In the genomic region with DNA sequence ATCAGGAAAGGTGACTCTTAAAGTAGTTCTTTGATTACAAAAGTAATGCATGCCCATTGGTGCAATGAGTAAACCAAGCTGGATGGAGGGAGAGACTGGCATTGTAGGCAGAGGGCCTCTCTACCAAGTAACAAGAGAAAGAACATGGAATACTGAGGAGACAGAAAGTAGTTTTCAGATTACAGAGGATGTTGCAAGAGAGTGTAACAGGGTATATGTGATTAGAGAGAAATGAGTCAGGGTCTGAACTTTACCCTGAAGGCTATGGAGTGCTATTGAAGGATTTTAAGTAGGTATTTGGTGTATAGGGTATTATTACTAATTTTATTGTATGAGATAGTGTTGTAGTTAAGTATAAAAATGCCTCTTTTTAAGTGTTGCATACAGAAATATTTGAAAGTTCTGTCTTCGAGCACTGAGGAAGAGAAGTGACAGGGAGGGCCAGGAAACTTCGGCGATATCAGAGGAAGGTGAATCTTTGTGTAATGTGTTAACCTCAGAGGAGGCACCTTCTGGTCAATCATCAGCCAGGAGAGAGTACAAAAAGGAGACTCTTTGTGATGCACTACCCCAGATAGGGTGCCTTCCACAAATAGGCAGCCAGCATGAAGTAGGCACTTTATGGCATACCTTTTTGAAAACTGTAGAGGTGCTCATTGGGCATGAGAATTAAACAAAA, we compare ENCODE assay signal across 1 cellular context.
TF ChIP-seq lines count a peak whose summit lies in the region.

No MANE protein-coding gene starts in this region.

TF ChIP-seq in HepG2, 621 proteins besides CTCF, POLR2A, EP300 and RAD21 (continued from another document):
- TF ChIP-seq, protein P1, sequence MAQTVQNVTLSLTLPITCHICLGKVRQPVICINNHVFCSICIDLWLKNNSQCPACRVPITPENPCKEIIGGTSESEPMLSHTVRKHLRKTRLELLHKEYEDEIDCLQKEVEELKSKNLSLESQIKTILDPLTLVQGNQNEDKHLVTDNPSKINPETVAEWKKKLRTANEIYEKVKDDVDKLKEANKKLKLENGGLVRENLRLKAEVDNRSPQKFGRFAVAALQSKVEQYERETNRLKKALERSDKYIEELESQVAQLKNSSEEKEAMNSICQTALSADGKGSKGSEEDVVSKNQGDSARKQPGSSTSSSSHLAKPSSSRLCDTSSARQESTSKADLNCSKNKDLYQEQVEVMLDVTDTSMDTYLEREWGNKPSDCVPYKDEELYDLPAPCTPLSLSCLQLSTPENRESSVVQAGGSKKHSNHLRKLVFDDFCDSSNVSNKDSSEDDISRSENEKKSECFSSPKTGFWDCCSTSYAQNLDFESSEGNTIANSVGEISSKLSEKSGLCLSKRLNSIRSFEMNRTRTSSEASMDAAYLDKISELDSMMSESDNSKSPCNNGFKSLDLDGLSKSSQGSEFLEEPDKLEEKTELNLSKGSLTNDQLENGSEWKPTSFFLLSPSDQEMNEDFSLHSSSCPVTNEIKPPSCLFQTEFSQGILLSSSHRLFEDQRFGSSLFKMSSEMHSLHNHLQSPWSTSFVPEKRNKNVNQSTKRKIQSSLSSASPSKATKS (CRISPR knock-in tag; IDR thresholded peaks at IDR 0.05): no peak
- TF ChIP-seq, protein P2, sequence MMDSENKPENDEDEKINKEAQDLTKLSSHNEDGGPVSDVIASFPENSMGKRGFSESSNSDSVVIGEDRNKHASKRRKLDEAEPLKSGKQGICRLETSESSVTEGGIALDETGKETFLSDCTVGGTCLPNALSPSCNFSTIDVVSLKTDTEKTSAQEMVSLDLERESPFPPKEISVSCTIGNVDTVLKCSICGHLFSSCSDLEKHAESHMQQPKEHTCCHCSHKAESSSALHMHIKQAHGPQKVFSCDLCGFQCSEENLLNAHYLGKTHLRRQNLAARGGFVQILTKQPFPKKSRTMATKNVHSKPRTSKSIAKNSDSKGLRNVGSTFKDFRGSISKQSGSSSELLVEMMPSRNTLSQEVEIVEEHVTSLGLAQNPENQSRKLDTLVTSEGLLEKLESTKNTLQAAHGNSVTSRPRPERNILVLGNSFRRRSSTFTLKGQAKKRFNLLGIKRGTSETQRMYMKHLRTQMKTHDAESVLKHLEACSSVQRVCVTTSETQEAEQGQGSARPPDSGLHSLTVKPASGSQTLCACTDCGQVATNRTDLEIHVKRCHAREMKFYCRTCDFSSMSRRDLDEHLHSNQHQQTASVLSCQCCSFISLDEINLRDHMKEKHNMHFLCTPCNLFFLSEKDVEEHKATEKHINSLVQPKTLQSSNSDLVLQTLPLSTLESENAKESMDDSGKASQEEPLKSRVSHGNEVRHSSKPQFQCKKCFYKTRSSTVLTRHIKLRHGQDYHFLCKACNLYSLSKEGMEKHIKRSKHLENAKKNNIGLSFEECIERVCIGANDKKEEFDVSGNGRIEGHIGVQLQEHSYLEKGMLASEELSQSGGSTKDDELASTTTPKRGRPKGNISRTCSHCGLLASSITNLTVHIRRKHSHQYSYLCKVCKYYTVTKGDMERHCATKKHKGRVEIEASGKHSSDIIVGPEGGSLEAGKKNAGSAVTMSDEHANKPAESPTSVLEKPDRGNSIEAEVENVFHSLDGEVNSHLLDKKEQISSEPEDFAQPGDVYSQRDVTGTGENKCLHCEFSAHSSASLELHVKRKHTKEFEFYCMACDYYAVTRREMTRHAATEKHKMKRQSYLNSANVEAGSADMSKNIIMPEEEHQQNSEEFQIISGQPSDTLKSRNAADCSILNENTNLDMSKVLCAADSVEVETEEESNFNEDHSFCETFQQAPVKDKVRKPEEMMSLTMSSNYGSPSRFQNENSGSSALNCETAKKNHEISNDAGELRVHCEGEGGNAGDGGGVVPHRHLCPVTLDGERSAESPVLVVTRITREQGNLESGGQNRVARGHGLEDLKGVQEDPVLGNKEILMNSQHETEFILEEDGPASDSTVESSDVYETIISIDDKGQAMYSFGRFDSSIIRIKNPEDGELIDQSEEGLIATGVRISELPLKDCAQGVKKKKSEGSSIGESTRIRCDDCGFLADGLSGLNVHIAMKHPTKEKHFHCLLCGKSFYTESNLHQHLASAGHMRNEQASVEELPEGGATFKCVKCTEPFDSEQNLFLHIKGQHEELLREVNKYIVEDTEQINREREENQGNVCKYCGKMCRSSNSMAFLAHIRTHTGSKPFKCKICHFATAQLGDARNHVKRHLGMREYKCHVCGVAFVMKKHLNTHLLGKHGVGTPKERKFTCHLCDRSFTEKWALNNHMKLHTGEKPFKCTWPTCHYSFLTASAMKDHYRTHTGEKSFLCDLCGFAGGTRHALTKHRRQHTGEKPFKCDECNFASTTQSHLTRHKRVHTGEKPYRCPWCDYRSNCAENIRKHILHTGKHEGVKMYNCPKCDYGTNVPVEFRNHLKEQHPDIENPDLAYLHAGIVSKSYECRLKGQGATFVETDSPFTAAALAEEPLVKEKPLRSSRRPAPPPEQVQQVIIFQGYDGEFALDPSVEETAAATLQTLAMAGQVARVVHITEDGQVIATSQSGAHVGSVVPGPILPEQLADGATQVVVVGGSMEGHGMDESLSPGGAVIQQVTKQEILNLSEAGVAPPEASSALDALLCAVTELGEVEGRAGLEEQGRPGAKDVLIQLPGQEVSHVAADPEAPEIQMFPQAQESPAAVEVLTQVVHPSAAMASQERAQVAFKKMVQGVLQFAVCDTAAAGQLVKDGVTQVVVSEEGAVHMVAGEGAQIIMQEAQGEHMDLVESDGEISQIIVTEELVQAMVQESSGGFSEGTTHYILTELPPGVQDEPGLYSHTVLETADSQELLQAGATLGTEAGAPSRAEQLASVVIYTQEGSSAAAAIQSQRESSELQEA (CRISPR knock-in tag; IDR thresholded peaks at IDR 0.05; ENCODE audit: not compliant biosample characterization): no peak
- TF ChIP-seq ASH2L (IDR thresholded peaks at IDR 0.05; ENCODE audit: insufficient read length, low read depth, low read length) (peak; percentile 67), GATAD2A (CRISPR knock-in tag; IDR thresholded peaks at IDR 0.05) (peak; percentile 56; the same call in 1 of the 2 replicates)
